In the genomic region with DNA sequence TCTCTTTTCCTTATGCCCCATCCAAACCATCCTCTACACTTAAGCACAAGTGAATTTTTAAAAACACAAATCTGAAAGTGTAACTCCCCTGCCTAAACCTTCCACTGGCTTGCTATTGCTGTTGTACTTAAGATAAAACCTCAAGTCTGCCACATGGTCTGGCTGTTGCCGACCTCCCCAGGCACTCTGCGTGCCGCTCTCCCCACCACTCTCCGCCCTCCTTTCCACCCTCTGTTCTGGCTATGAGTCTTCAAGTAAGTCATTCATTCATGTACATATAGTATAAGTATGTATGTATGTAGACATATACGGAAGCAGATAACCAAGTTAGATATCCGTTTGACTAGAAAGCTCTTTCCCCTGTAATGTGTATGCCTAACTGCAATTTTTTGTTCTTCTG, we compare ENCODE assay signal across 8 cellular contexts.
A peak's percentile ranks its signal among the peaks of the same experiment; 100 is the strongest.
DNase-seq lines count a peak whose midpoint lies in the region; ATAC-seq and TF ChIP-seq lines count a peak whose summit lies in the region.

No MANE protein-coding gene starts in this region.

- H3K36me3 ChIP-seq in right atrium auricular region, result no peaks in the 10 kb centered on the region
- no peaks in the 10 kb centered on the region for H3K36me3 ChIP-seq in thoracic aorta

- no peak overlapping the region for H3K4me3 ChIP-seq in right atrium auricular region
- peak overlapping the region; percentile 19 for H3K4me3 ChIP-seq in thoracic aorta

- H3K27ac ChIP-seq in right atrium auricular region (no peak overlapping the region), thoracic aorta (no peak overlapping the region)

- peaks cover 10 to 20% of the 10 kb centered on the region in 2 donors for H3K4me1 Mint-ChIP-seq in effector memory CD8-positive, alpha-beta T cell (ENCODE audit: low read depth in 2 of 2)

- TF ChIP-seq CTCF in right atrium auricular region (IDR thresholded peaks at IDR 0.05) (no peak), thoracic aorta (IDR thresholded peaks at IDR 0.05) (no peak)

- no peaks in the 10 kb centered on the region for H3K36me3 Mint-ChIP-seq in effector memory CD8-positive, alpha-beta T cell (ENCODE audit: insufficient read depth)

- H3K9me3 Mint-ChIP-seq in effector memory CD8-positive, alpha-beta T cell, result no peaks in the 10 kb centered on the region

- ATAC-seq in Right ventricle myocardium superior (ENCODE audit: poor library complexity) (peak; percentile 42), thoracic aorta (ENCODE audit: insufficient number of reproducible peaks, low FRiP score, low read depth) (no peak), GM21723 (IDR thresholded peaks at IDR 0.05; ENCODE audit: unreplicated experiment) (no peak)
- peak; percentile 74 for ATAC-seq in effector memory CD8-positive, alpha-beta T cell (replicated peaks)

- H3K4me3 Mint-ChIP-seq in effector memory CD8-positive, alpha-beta T cell, result peak overlapping the region in 1 of 2 donors; percentile 20

- intact Hi-C loops in Right ventricle myocardium superior (cut with DNase I), result no loop called here

- no peaks in the 10 kb centered on the region for H3K9me3 ChIP-seq in right atrium auricular region
- H3K9me3 ChIP-seq in thoracic aorta, result no peaks in the 10 kb centered on the region

- peaks cover 15 to 18% of the 10 kb centered on the region in 2 donors for H3K27me3 Mint-ChIP-seq in effector memory CD8-positive, alpha-beta T cell

- H3K27ac Mint-ChIP-seq in effector memory CD8-positive, alpha-beta T cell, result peak overlapping the region in 1 of 2 donors; percentile 46

- H3K27me3 ChIP-seq in right atrium auricular region, result no peaks in the 10 kb centered on the region
- H3K27me3 ChIP-seq in thoracic aorta (replicated peaks; ENCODE audit: insufficient read depth), result no peaks in the 10 kb centered on the region

- DNase-seq in Right ventricle myocardium superior, result no peak
- DNase-seq in right atrium auricular region (ENCODE audit: low spot score), result no peak
- peak; percentile 7 for DNase-seq in T-helper 22 cell (ENCODE audit: low read depth)
- DNase-seq in effector memory CD8-positive, alpha-beta T cell, result peak in 1 of 3 experiments; percentile 3
- DNase-seq in thoracic aorta (ENCODE audit: low spot score), result no peak
- no peak for DNase-seq in NCI-H2107 (lab: John Stamatoyannopoulos, UW)
- no peak for DNase-seq in NCI-H146 treated with DMSO at 0.1 percent for 48 hours (lab: John Stamatoyannopoulos, UW; ENCODE audit: unreplicated experiment)

- H3K4me1 ChIP-seq in right atrium auricular region (peaks cover 0 to 13% of the 10 kb centered on the region in 2 donors), thoracic aorta (ENCODE audit: control insufficient read depth in 1 of 2, low read depth in 2 of 2) (peaks cover 0 to 17% of the 10 kb centered on the region in 2 donors)

Comparison
In these comparisons a context has a peak if more than half of its experiments do, and no peak if none do; other contexts are left out.
1. ATAC-seq: peak in Right ventricle myocardium superior (single experiment) and effector memory CD8-positive, alpha-beta T cell (single experiment); none in thoracic aorta (single experiment) and GM21723 (single experiment).